Comparison of ENCODE assay signal across 26 cellular contexts in genomic region chrX:118074086-118074485, GRCh38. TPM values are rescaled to one million over a fixed set of nuclear protein-coding genes. Genes with fewer than 3 reads are reported as not detected.
A peak's percentile ranks its signal among the peaks of the same experiment; 100 is the strongest.
DNase-seq lines count a peak whose midpoint lies in the region; FAIRE-seq and TF ChIP-seq lines count a peak whose summit lies in the region.
"Had no signal": no experiment of that assay in that cellular context is flagged by ENCODE, and none has a peak within 500 bp of the region (broad histone marks: within the 10 kb centered on the region; RNA-seq: fewer than 3 reads in every experiment).

No MANE protein-coding gene starts in this region.

- no peaks in the 10 kb centered on the region for H3K9me1 ChIP-seq in endothelial cell of umbilical vein (replicated peaks; ENCODE audit: control insufficient read depth, extremely low read depth, insufficient read depth, low read length)

- H3K4me2 ChIP-seq in endothelial cell of umbilical vein (ENCODE audit: insufficient read depth, low read length), result no peak overlapping the region
- H3K4me2 ChIP-seq: BLaER1 had no signal

- no peaks in the 10 kb centered on the region for H3K36me3 ChIP-seq in HEK293 (ENCODE audit: control insufficient read depth in 2 of 2, insufficient read depth in 1 of 2, low read length in 2 of 2)
- no peaks in the 10 kb centered on the region for H3K36me3 ChIP-seq in endothelial cell of umbilical vein (ENCODE audit: control insufficient read depth in 2 of 2, extremely low read depth in 1 of 2, insufficient read depth in 2 of 2, low read length in 2 of 2)
- H3K36me3 ChIP-seq in prostate gland, result no peaks in the 10 kb centered on the region
- H3K36me3 ChIP-seq in effector memory CD4-positive, alpha-beta T cell (ENCODE audit: control insufficient read depth, insufficient read depth, low read length), result no peaks in the 10 kb centered on the region
- no peaks in the 10 kb centered on the region for H3K36me3 ChIP-seq in testis (ENCODE audit: low read depth, missing control alignments)
- no peaks in the 10 kb centered on the region for H3K36me3 ChIP-seq in CD4-positive, alpha-beta memory T cell (ENCODE audit: insufficient read depth, low read length)
- H3K36me3 ChIP-seq: BLaER1 had no signal

- dilution Hi-C loops in endothelial cell of umbilical vein (cut with MboI; ENCODE audit: extremely low pct_ligation_motif_present, low sequenced_read_pairs), result no loop called here

- DNase-seq in endothelial cell of umbilical vein (ENCODE audit: low read depth, low spot score) (no peak), left kidney (ENCODE audit: low read depth, low spot score) (peak; percentile 9), prostate gland (ENCODE audit: low spot score) (peak; percentile 3), testis (no peak), medulla oblongata (ENCODE audit: extremely low spot score) (no peak)
- no peak for DNase-seq in effector memory CD4-positive, alpha-beta T cell
- DNase-seq in CD4-positive, alpha-beta memory T cell, result no peak
- DNase-seq: CD4-positive, CD25-positive, alpha-beta regulatory T cell; CD8-positive, alpha-beta memory T cell; DMS 273 treated with DMSO at 0.1 percent for 48 hours; DMS79; EL; GDM1; GM23248; H7; HCEC 1CT had no signal

- H3K4me1 ChIP-seq in HEK293 (ENCODE audit: control insufficient read depth, insufficient read depth, low read length) (no peaks in the 10 kb centered on the region), endothelial cell of umbilical vein (ENCODE audit: control insufficient read depth, extremely low read depth, insufficient read depth, low read length) (no peaks in the 10 kb centered on the region), prostate gland (replicated peaks) (no peaks in the 10 kb centered on the region), testis (no peaks in the 10 kb centered on the region)
- H3K4me1 ChIP-seq in effector memory CD4-positive, alpha-beta T cell (ENCODE audit: control insufficient read depth, insufficient read depth, low read length, poor library complexity, severe bottlenecking), result no peaks in the 10 kb centered on the region
- H3K4me1 ChIP-seq in CD4-positive, alpha-beta memory T cell (ENCODE audit: insufficient read depth, low read length), result no peaks in the 10 kb centered on the region
- H3K4me1 ChIP-seq: BLaER1 had no signal

- no peak overlapping the region for H2AFZ ChIP-seq in endothelial cell of umbilical vein (ENCODE audit: low read depth, low read length)
- H2AFZ ChIP-seq: GM23248 had no signal

- H3K79me2 ChIP-seq in endothelial cell of umbilical vein (ENCODE audit: control insufficient read depth, insufficient read depth, low read length), result no peaks in the 10 kb centered on the region

- WGBS in prostate gland, result 19% methylated on average over 1 of the region's 1 CpG
- 0 to 26% methylated on average over 1 of the region's 1 CpG for WGBS in testis, 2 donors

- CTCF ChIA-PET in HEK293 (lab: Yijun Ruan, JAX), result interaction anchor here (0.8 kb wide), 1 partner anchor 9 kb away, joined by 3 read pairs; no protein-coding TSS in a partner anchor
- CTCF ChIA-PET in endothelial cell of umbilical vein (lab: Charles Lee), result no interaction called here
- CTCF ChIA-PET in CD4-positive, alpha-beta memory T cell (lab: Charles Lee; ENCODE audit: partially characterized antibody), result no interaction called here

- no peaks in the 10 kb centered on the region for H3K27me3 ChIP-seq in endothelial cell of umbilical vein (ENCODE audit: control insufficient read depth in 2 of 2, insufficient read depth in 2 of 2, low read length in 2 of 2)
- H3K27me3 ChIP-seq in prostate gland (replicated peaks; ENCODE audit: insufficient read depth), result no peaks in the 10 kb centered on the region
- no peaks in the 10 kb centered on the region for H3K27me3 ChIP-seq in effector memory CD4-positive, alpha-beta T cell (replicated peaks; ENCODE audit: control insufficient read depth, insufficient read depth, low read length, poor library complexity, severe bottlenecking)
- no peaks in the 10 kb centered on the region for H3K27me3 ChIP-seq in testis
- H3K27me3 ChIP-seq in CD4-positive, alpha-beta memory T cell (ENCODE audit: insufficient read depth, low read length), result no peaks in the 10 kb centered on the region
- H3K27me3 ChIP-seq: BLaER1 had no signal

- BruUV-seq in endothelial cell of umbilical vein (replicated peaks; lab: Mats Ljungman, UMichigan), result no TSS peak

- no peaks in the 10 kb centered on the region for H4K20me1 ChIP-seq in endothelial cell of umbilical vein (replicated peaks; ENCODE audit: control insufficient read depth, extremely low read depth, insufficient read depth, low read length)
- H4K20me1 ChIP-seq: BLaER1 had no signal

- TF ChIP-seq POLR2A in endothelial cell of umbilical vein (IDR thresholded peaks at IDR 0.05; ENCODE audit: low read depth, low read length) (no peak), prostate gland (IDR thresholded peaks at IDR 0.05) (no peak), testis (IDR thresholded peaks at IDR 0.05) (no peak)

- TF ChIP-seq CTCF in HEK293 (tag by site-specific recombination; IDR thresholded peaks at IDR 0.05) (no peak), endothelial cell of umbilical vein (IDR thresholded peaks at IDR 0.05; ENCODE audit: extremely low read depth in 1 of 2, insufficient read depth in 1 of 2, low read depth in 1 of 2, low read length in 2 of 2) (no peak), prostate gland (IDR thresholded peaks at IDR 0.05) (no peak), testis (IDR thresholded peaks at IDR 0.05) (no peak)

- H3K9ac ChIP-seq in endothelial cell of umbilical vein (replicated peaks; ENCODE audit: extremely low read depth, insufficient read depth, low read length), result no peak overlapping the region
- H3K9ac ChIP-seq: BLaER1, GM23248 had no signal

- no peak overlapping the region for H3K27ac ChIP-seq in HEK293 (ENCODE audit: extremely low read depth, low read depth, low read length)
- no peak overlapping the region for H3K27ac ChIP-seq in endothelial cell of umbilical vein (ENCODE audit: insufficient read depth, low read depth, low read length)
- H3K27ac ChIP-seq in prostate gland, result no peak overlapping the region
- no peak overlapping the region for H3K27ac ChIP-seq in effector memory CD4-positive, alpha-beta T cell (ENCODE audit: insufficient read depth, low read length, poor library complexity, severe bottlenecking)
- no peak overlapping the region for H3K27ac ChIP-seq in testis
- H3K27ac ChIP-seq in CD4-positive, alpha-beta memory T cell (ENCODE audit: low read depth, low read length), result no peak overlapping the region
- H3K27ac ChIP-seq: 22Rv1, BLaER1, C4-2B, GM23248 had no signal

- H3K27ac Mint-ChIP-seq in CD4-positive, alpha-beta memory T cell, result no peak overlapping the region
- H3K27ac Mint-ChIP-seq: B cell; CD4-positive, CD25-positive, alpha-beta regulatory T cell; CD8-positive, alpha-beta memory T cell had no signal

- intact Hi-C loops in endothelial cell of umbilical vein (cut with micrococcal nuclease), result no loop called here
- intact Hi-C loops in prostate gland (cut with DNase I), result no loop called here
- intact Hi-C loops in testis (cut with DNase I; ENCODE audit: low total_unique reads), result no loop called here
- intact Hi-C loops in CD4-positive, alpha-beta memory T cell (cut with micrococcal nuclease), result no loop called here

- H3K9me3 Mint-ChIP-seq in CD4-positive, alpha-beta memory T cell, result peaks cover 0 to 2% (median 0%) of the 10 kb centered on the region in 8 donors

- H3K4me1 Mint-ChIP-seq in CD4-positive, alpha-beta memory T cell, result no peaks in the 10 kb centered on the region
- H3K4me1 Mint-ChIP-seq: B cell; CD4-positive, CD25-positive, alpha-beta regulatory T cell; CD8-positive, alpha-beta memory T cell had no signal

- FAIRE-seq in endothelial cell of umbilical vein (lab: Jason Lieb, UNC), result peak; percentile 46
- FAIRE-seq: A204.1, D721Med, GM12878, GM19239, H1 had no signal

- no peaks in the 10 kb centered on the region for H3K27me3 Mint-ChIP-seq in CD4-positive, alpha-beta memory T cell
- H3K27me3 Mint-ChIP-seq: B cell; CD4-positive, CD25-positive, alpha-beta regulatory T cell; CD8-positive, alpha-beta memory T cell had no signal

- POLR2A ChIA-PET in HEK293 (lab: Yijun Ruan, JAX), result no interaction called here
- POLR2A ChIA-PET in endothelial cell of umbilical vein (lab: Charles Lee), result no interaction called here
- POLR2A ChIA-PET in CD4-positive, alpha-beta memory T cell (lab: Charles Lee; ENCODE audit: partially characterized antibody), result no interaction called here

- H3K4me3 ChIP-seq in HEK293 (ENCODE audit: low read depth, low read length), result no peak overlapping the region
- no peak overlapping the region for H3K4me3 ChIP-seq in endothelial cell of umbilical vein (replicated peaks in 1 of 3; ENCODE audit: insufficient read depth in 1 of 3, low read depth in 1 of 3, low read length in 3 of 3)
- no peak overlapping the region for H3K4me3 ChIP-seq in prostate gland
- H3K4me3 ChIP-seq in effector memory CD4-positive, alpha-beta T cell (ENCODE audit: insufficient read depth, low read depth, low read length, poor library complexity, severe bottlenecking), result no peak overlapping the region
- H3K4me3 ChIP-seq in testis, result no peak overlapping the region
- H3K4me3 ChIP-seq in CD4-positive, alpha-beta memory T cell (ENCODE audit: low read length in 2 of 2), result no peak overlapping the region
- H3K4me3 ChIP-seq: BLaER1, GM12878, GM23248 had no signal

- no peaks in the 10 kb centered on the region for H3K36me3 Mint-ChIP-seq in CD4-positive, alpha-beta memory T cell
- H3K36me3 Mint-ChIP-seq: CD4-positive, CD25-positive, alpha-beta regulatory T cell; CD8-positive, alpha-beta memory T cell had no signal

- no peak overlapping the region for H3K4me3 Mint-ChIP-seq in CD4-positive, alpha-beta memory T cell
- H3K4me3 Mint-ChIP-seq: B cell; CD4-positive, CD25-positive, alpha-beta regulatory T cell; CD8-positive, alpha-beta memory T cell had no signal

- no peaks in the 10 kb centered on the region for H3K9me3 ChIP-seq in HEK293 (ENCODE audit: control insufficient read depth, insufficient read depth, low read depth, low read length)
- no peaks in the 10 kb centered on the region for H3K9me3 ChIP-seq in endothelial cell of umbilical vein (replicated peaks; ENCODE audit: control insufficient read depth, insufficient read depth, low read length)
- no peaks in the 10 kb centered on the region for H3K9me3 ChIP-seq in prostate gland
- no peaks in the 10 kb centered on the region for H3K9me3 ChIP-seq in effector memory CD4-positive, alpha-beta T cell (ENCODE audit: control insufficient read depth, low read length)
- H3K9me3 ChIP-seq in testis, result no peaks in the 10 kb centered on the region
- H3K9me3 ChIP-seq in CD4-positive, alpha-beta memory T cell (ENCODE audit: control insufficient read depth in 1 of 2, low read length in 2 of 2), result no peaks in the 10 kb centered on the region

RNA-seq across cellular contexts. Expression of gene KLHL13, which starts 42.5 kb away (rescaled TPM):
- total RNA-seq in endothelial cell of umbilical vein (15.3 and 19.0 TPM in 2 replicates), prostate gland (10 to 100 TPM in 1 of 2 donors, 1 to 10 TPM in 1; 8.9 to 10.7 TPM), testis (1 to 10 TPM; 6.5 to 8.9 TPM)
- polyA plus RNA-seq in endothelial cell of umbilical vein (17.3 and 18.2 TPM in 2 replicates), testis (ENCODE audit: insufficient read depth, low read depth, low replicate concordance) (6.6 TPM)
- polyA plus RNA-seq in endothelial cell of umbilical vein (2011; cell fraction: cytosol; rRNA removed), result 15.3 and 20.5 TPM in 2 replicates
- polyA plus RNA-seq in endothelial cell of umbilical vein (2011; cell fraction: nucleus; rRNA removed), result 21.4 and 24.6 TPM in 2 replicates
- 56.6 and 64.4 TPM in 2 replicates for polyA plus RNA-seq in endothelial cell of umbilical vein (2012)
- polyA minus RNA-seq in endothelial cell of umbilical vein, result 41.0 and 45.0 TPM in 2 replicates
- 17.2 TPM for polyA minus RNA-seq in endothelial cell of umbilical vein (2011; cell fraction: cytosol; rRNA and poly(A)+ RNA removed)
- 21.7 and 23.9 TPM in 2 replicates for polyA minus RNA-seq in endothelial cell of umbilical vein (2011; cell fraction: nucleus; rRNA and poly(A)+ RNA removed)
- under 1 TPM in 1 of 2 experiments, not detected in 1; 0.53 TPM for total RNA-seq in CD4-positive, alpha-beta memory T cell
- polyA plus RNA-seq in CD4-positive, alpha-beta memory T cell, result under 1 TPM in 1 of 2 donors, not detected in 1; 0.59 TPM
- total RNA-seq: B cell had no signal
- polyA plus RNA-seq: GM23248 had no signal

Comparison
In these comparisons a context has a peak if more than half of its experiments do, and no peak if none do; other contexts are left out.
1. DNase-seq: peak in left kidney (single experiment) and prostate gland (single experiment); none in endothelial cell of umbilical vein (single experiment), effector memory CD4-positive, alpha-beta T cell (0 of 3), testis (single experiment), medulla oblongata (single experiment) and CD4-positive, alpha-beta memory T cell (0 of 5).
2. RNA of gene KLHL13, which starts 42.5 kb away (total RNA-seq): 15.3 to 19.0 TPM in endothelial cell of umbilical vein, 8.9 to 10.7 TPM in prostate gland and 6.5 to 8.9 TPM in testis; 0.53 TPM in CD4-positive, alpha-beta memory T cell; every median in the first group is over 4 times any median in the second.